Comparison of ENCODE assay signal across 16 cellular contexts in the genomic region with DNA sequence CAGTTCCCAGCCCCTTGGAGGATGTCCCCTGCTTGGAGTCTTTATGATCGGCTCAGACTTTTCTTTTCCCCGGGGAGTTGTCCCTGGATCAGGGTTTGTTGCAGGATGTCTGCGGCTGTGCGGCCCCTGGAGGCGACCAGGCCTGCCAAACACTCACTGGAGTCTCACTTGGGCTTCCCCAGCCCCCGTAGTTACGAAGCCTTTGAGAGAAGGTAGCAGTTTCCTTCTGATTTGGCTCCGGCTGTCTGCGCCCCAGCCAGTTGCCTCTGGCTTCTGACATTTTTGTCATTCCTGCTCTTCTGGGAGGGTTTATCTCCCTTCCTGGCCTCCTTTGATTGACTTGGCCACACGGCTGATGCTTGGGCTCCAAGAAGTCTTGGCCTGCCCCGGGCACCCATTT. TPM values are rescaled to one million over a fixed set of nuclear protein-coding genes. Genes with fewer than 3 reads are reported as not detected.
DNase-seq lines count a peak whose midpoint lies in the region; ATAC-seq and TF ChIP-seq lines count a peak whose summit lies in the region.
"Had no signal": no experiment of that assay in that cellular context is flagged by ENCODE, and none has a peak within 500 bp of the region (broad histone marks: within the 10 kb centered on the region; RNA-seq: fewer than 3 reads in every experiment).

No MANE protein-coding gene starts in this region.

- H3K27ac ChIP-seq in BLaER1: 0 out of 2 replicates have a peak overlapping the region, but pooled peaks have one; percentile 26

- peak overlapping the region; percentile 60 for H3K4me2 ChIP-seq in BLaER1

- no peaks in the 10 kb centered on the region for H3K27me3 ChIP-seq in BLaER1

- no peaks in the 10 kb centered on the region for H3K36me3 ChIP-seq in BLaER1

- H3K4me3 Mint-ChIP-seq in osteocyte (ENCODE audit: unreplicated experiment): peak overlapping the region; percentile 34
- H3K4me3 Mint-ChIP-seq: activated T-helper 1 cell treated with anti-CD3 and anti-CD28 coated beads, Interleukin-12 subunit alpha, Interleukin-12 subunit beta, Interleukin-2, Interleukin-4 antibody, amounts not matched to agents 30 ng/mL and 10 ng/mL and 1 ng/mL, durations not matched to agents 14 hours and 24 hours and 36 hours; CD4-positive, CD25-positive, alpha-beta regulatory T cell; stimulated activated memory B cell treated with anti-CD40 and anti-IgM and Interleukin-4, amounts not matched to agents 10 μg/mL and 1 μg/mL and 100 μg/mL, for 72 hours had no signal

- H3K4me1 Mint-ChIP-seq in osteocyte (ENCODE audit: unreplicated experiment): peaks cover 71% of the 10 kb centered on the region
- H3K4me1 Mint-ChIP-seq: stimulated activated memory B cell treated with anti-CD40 and anti-IgM and Interleukin-4, amounts not matched to agents 10 μg/mL and 1 μg/mL and 100 μg/mL, for 72 hours had no signal

- peaks cover 10% of the 10 kb centered on the region; the same call in 1 of the 2 replicates for H3K9me3 ChIP-seq in BLaER1

- H3K27ac Mint-ChIP-seq in osteocyte (ENCODE audit: unreplicated experiment): peak overlapping the region; percentile 87
- H3K27ac Mint-ChIP-seq: activated T-helper 1 cell treated with anti-CD3 and anti-CD28 coated beads, Interleukin-12 subunit alpha, Interleukin-12 subunit beta, Interleukin-2, Interleukin-4 antibody, amounts not matched to agents 30 ng/mL and 10 ng/mL and 1 ng/mL, durations not matched to agents 14 hours and 24 hours and 36 hours; CD4-positive, CD25-positive, alpha-beta regulatory T cell; stimulated activated memory B cell treated with anti-CD40 and anti-IgM and Interleukin-4, amounts not matched to agents 10 μg/mL and 1 μg/mL and 100 μg/mL, for 72 hours had no signal

- peaks cover 6% of the 10 kb centered on the region for H3K9me3 Mint-ChIP-seq in osteocyte (ENCODE audit: unreplicated experiment)
- H3K9me3 Mint-ChIP-seq: activated T-helper 1 cell treated with anti-CD3 and anti-CD28 coated beads, Interleukin-12 subunit alpha, Interleukin-12 subunit beta, Interleukin-2, Interleukin-4 antibody, amounts not matched to agents 30 ng/mL and 10 ng/mL and 1 ng/mL, durations not matched to agents 14 hours and 24 hours and 36 hours; CD4-positive, CD25-positive, alpha-beta regulatory T cell had no signal

- H3K4me3 ChIP-seq in BLaER1: no peak overlapping the region

- peak; percentile 28 for TF ChIP-seq CTCF in osteocyte (IDR thresholded peaks at IDR 0.05)

- peaks cover 15% of the 10 kb centered on the region for H3K36me3 Mint-ChIP-seq in osteocyte (ENCODE audit: unreplicated experiment)
- H3K36me3 Mint-ChIP-seq: CD4-positive, CD25-positive, alpha-beta regulatory T cell; stimulated activated memory B cell treated with anti-CD40 and anti-IgM and Interleukin-4, amounts not matched to agents 10 μg/mL and 1 μg/mL and 100 μg/mL, for 72 hours had no signal

- DNase-seq in M059J (ENCODE audit: low read depth): peak; percentile 40
- peak; percentile 14 for DNase-seq in fibroblast of peridontal ligament (ENCODE audit: extremely low read depth)
- DNase-seq in osteocyte (ENCODE audit: extremely low spot score, unreplicated experiment): peak; percentile 89
- no peak for DNase-seq in COLO829 (ENCODE audit: low spot score)
- no peak for DNase-seq in NCI-H2196 treated with DMSO at 0.1 percent for 48 hours (lab: John Stamatoyannopoulos, UW; ENCODE audit: unreplicated experiment)
- DNase-seq in NCI-H2227 (lab: John Stamatoyannopoulos, UW; ENCODE audit: unreplicated experiment): no peak
- DNase-seq: activated CD4-positive, alpha-beta T cell treated with anti-CD3 and anti-CD28 coated beads for 4 hours; aorta; CD4-positive, CD25-positive, alpha-beta regulatory T cell; KBM-7; NCI-H187 had no signal

- no peak for ATAC-seq in GM19351 (IDR thresholded peaks at IDR 0.05; ENCODE audit: unreplicated experiment)
- ATAC-seq: stimulated activated memory B cell treated with anti-CD40 and anti-IgM and Interleukin-4, amounts not matched to agents 10 μg/mL and 1 μg/mL and 100 μg/mL, for 72 hours had no signal

- peak overlapping the region; percentile 3; the same call in 1 of the 2 replicates for H3K9ac ChIP-seq in BLaER1

- H4K20me1 ChIP-seq in BLaER1: no peaks in the 10 kb centered on the region

- H3K4me1 ChIP-seq in BLaER1: peaks cover 36% of the 10 kb centered on the region

- no peaks in the 10 kb centered on the region for H3K27me3 Mint-ChIP-seq in osteocyte (ENCODE audit: unreplicated experiment)
- H3K27me3 Mint-ChIP-seq: CD4-positive, CD25-positive, alpha-beta regulatory T cell had no signal

RNA-seq across cellular contexts. Expression of gene COL26A1, which starts 16.1 kb away (rescaled TPM):
- 0.12 TPM in 1 of 2 replicates, not detected in the other for total RNA-seq in M059J (2014; rRNA removed; shearing (Covaris generic))
- 124 and 128 TPM in 2 replicates for total RNA-seq in osteocyte
- total RNA-seq: activated T-helper 1 cell treated with anti-CD3 and anti-CD28 coated beads, Interleukin-12 subunit alpha, Interleukin-12 subunit beta, Interleukin-2, Interleukin-4 antibody, amounts not matched to agents 30 ng/mL and 10 ng/mL and 1 ng/mL, durations not matched to agents 14 hours and 24 hours and 36 hours; aorta; CD4-positive, CD25-positive, alpha-beta regulatory T cell; lung microvascular endothelial cell had no signal

RNA-seq across cellular contexts. Expression of gene IFT22, which starts 57.2 kb away (rescaled TPM):
- total RNA-seq in M059J (2014; rRNA removed; shearing (Covaris generic)): 39.2 and 45.7 TPM in 2 replicates
- total RNA-seq in osteocyte: 25.2 and 29.3 TPM in 2 replicates

Comparison
In these comparisons a context has a peak if more than half of its experiments do, and no peak if none do; other contexts are left out.
1. DNase-seq: peak in M059J (single experiment), fibroblast of peridontal ligament (single experiment) and osteocyte (single experiment); none in COLO829 (single experiment), NCI-H2196 treated with DMSO at 0.1 percent for 48 hours (single experiment) and NCI-H2227 (single experiment).
2. RNA of gene COL26A1, which starts 16.1 kb away (total RNA-seq): 124 to 128 TPM in osteocyte; 0.12 TPM in M059J; every median in the first group is over 100 times any median in the second.